In the genomic region with DNA sequence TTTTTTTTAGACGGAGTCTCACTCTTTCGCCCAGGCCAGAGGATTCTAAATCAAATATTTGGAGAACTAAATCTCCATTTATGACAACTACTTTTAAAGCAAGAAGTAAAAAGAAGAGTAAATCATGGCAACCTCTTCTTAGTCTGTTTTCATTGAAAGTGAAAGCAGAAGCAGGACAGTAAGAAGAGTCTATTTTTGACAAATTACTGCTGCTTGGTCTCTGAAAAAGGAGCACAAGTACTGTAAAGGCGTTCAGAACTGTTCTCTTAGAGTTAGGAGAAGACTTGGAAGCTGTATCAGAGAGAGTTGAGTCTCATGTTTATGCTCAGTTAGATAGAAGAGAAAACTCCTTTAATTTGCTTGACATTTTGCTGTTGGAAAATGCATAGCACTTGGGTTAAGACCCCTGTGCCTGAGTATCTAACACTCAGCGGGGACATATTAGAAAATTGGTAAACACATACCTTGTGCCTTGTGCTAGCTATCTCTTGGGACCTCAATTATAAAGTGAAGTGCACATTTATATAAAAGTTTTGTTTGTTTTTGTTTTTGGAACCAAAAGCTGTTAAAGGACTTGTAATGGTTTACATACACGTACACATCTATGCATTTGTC, we compare ENCODE assay signal across 10 cellular contexts.
DNase-seq lines count a peak whose midpoint lies in the region; ATAC-seq and TF ChIP-seq lines count a peak whose summit lies in the region.
"Had no signal": no experiment of that assay in that cellular context is flagged by ENCODE, and none has a peak within 500 bp of the region (broad histone marks: within the 10 kb centered on the region; RNA-seq: fewer than 3 reads in every experiment).

No MANE protein-coding gene starts in this region.

- DNase-seq in NOMO-1 treated with DMSO at 0.1 percent for 48 hours (lab: John Stamatoyannopoulos, UW; ENCODE audit: unreplicated experiment), result peak; percentile 71
- DNase-seq in NOMO-1 treated with dmso at 0.1 percent for 144 hours (lab: John Stamatoyannopoulos, UW; ENCODE audit: unreplicated experiment), result no peak
- no peak for DNase-seq in smooth muscle cell (lab: John Stamatoyannopoulos, UW; ENCODE audit: unreplicated experiment)
- no peak for DNase-seq in activated CD4-positive, alpha-beta T cell treated with anti-CD3 and anti-CD28 coated beads, Interleukin-2, amount 50 U/mL, for 1 hour
- DNase-seq in iPS-NIHi11 (ENCODE audit: low spot score), result no peak
- DNase-seq: small intestine, T-cell had no signal

- H4K20me1 ChIP-seq in smooth muscle cell (ENCODE audit: low read depth), result no peaks in the 10 kb centered on the region

- H3K9me3 Mint-ChIP-seq in activated T-helper 17 cell treated with anti-CD3 and anti-CD28 coated beads, Interleukin-2, amount 50 U/mL, for 72 hours, result peaks cover 5% of the 10 kb centered on the region

- no peaks in the 10 kb centered on the region for H3K4me1 Mint-ChIP-seq in activated T-helper 17 cell treated with anti-CD3 and anti-CD28 coated beads, Interleukin-2, amount 50 U/mL, for 72 hours
- H3K4me1 Mint-ChIP-seq: T-cell had no signal

- no peaks in the 10 kb centered on the region for H3K36me3 Mint-ChIP-seq in activated T-helper 17 cell treated with anti-CD3 and anti-CD28 coated beads, Interleukin-2, amount 50 U/mL, for 72 hours (ENCODE audit: low read depth)
- H3K36me3 Mint-ChIP-seq: T-cell had no signal

- WGBS in smooth muscle cell (ENCODE audit: low lambda C conversion rate), result 92% methylated on average over 5 of the region's 5 CpGs

- H3K36me3 ChIP-seq in smooth muscle cell (ENCODE audit: low read depth), result no peaks in the 10 kb centered on the region

- no peak for TF ChIP-seq CTCF in smooth muscle cell (IDR thresholded peaks at IDR 0.05; ENCODE audit: borderline replicate concordance, insufficient read depth, poor library complexity, severe bottlenecking)

- peak overlapping the region; percentile 56 for H2AFZ ChIP-seq in smooth muscle cell (ENCODE audit: low read depth)

- no peak overlapping the region for H3K27ac ChIP-seq in smooth muscle cell (ENCODE audit: low read depth)

- no peaks in the 10 kb centered on the region for H3K79me2 ChIP-seq in smooth muscle cell (ENCODE audit: low read depth)

- ATAC-seq in HG02678 (IDR thresholded peaks at IDR 0.05; ENCODE audit: unreplicated experiment), result peak; percentile 84
- peak; percentile 68 for ATAC-seq in HG03575 (IDR thresholded peaks at IDR 0.05; ENCODE audit: extremely low read depth, insufficient number of reproducible peaks, low FRiP score, unreplicated experiment)
- no peak for ATAC-seq in activated T-helper 17 cell treated with anti-CD3 and anti-CD28 coated beads, Interleukin-2, amount 50 U/mL, for 72 hours (replicated peaks)
- ATAC-seq: T-cell had no signal

- H3K4me2 ChIP-seq in smooth muscle cell, result no peak overlapping the region

- no peaks in the 10 kb centered on the region for H3K27me3 Mint-ChIP-seq in activated T-helper 17 cell treated with anti-CD3 and anti-CD28 coated beads, Interleukin-2, amount 50 U/mL, for 72 hours
- H3K27me3 Mint-ChIP-seq: T-cell had no signal

- H3F3A ChIP-seq in smooth muscle cell (ENCODE audit: low read depth), result no peaks in the 10 kb centered on the region

- no peak overlapping the region for H3K4me3 ChIP-seq in smooth muscle cell

- no peaks in the 10 kb centered on the region for H3K27me3 ChIP-seq in smooth muscle cell (ENCODE audit: low read depth)

- no peak overlapping the region for H3K9ac ChIP-seq in smooth muscle cell (ENCODE audit: low read depth)

- H3K4me3 Mint-ChIP-seq in activated T-helper 17 cell treated with anti-CD3 and anti-CD28 coated beads, Interleukin-2, amount 50 U/mL, for 72 hours, result no peak overlapping the region
- H3K4me3 Mint-ChIP-seq: T-cell had no signal

- no peak overlapping the region for H3K27ac Mint-ChIP-seq in activated T-helper 17 cell treated with anti-CD3 and anti-CD28 coated beads, Interleukin-2, amount 50 U/mL, for 72 hours
- H3K27ac Mint-ChIP-seq: T-cell had no signal

- H3K4me1 ChIP-seq in smooth muscle cell (ENCODE audit: low read depth), result no peaks in the 10 kb centered on the region

- no peaks in the 10 kb centered on the region for H3K9me3 ChIP-seq in smooth muscle cell (replicated peaks; ENCODE audit: low read depth)
